In genomic region chr17:27879987-27880608, GRCh38 we compare ENCODE assay signal across 8 cellular contexts. TPM values are rescaled to one million over a fixed set of nuclear protein-coding genes. Genes with fewer than 3 reads are reported as not detected.
DNase-seq lines count a peak whose midpoint lies in the region; ATAC-seq and TF ChIP-seq lines count a peak whose summit lies in the region.

No MANE protein-coding gene starts in this region.

- ATAC-seq in activated CD4-positive, alpha-beta T cell treated with anti-CD3 and anti-CD28 coated beads for 36 hours, result peak; percentile 91
- no peak for ATAC-seq in HG03159 (IDR thresholded peaks at IDR 0.05; ENCODE audit: unreplicated experiment)

- no peak overlapping the region for H3K27ac Mint-ChIP-seq in activated CD4-positive, alpha-beta T cell treated with anti-CD3 and anti-CD28 coated beads for 36 hours

- intact Hi-C loops in activated CD4-positive, alpha-beta T cell treated with anti-CD3 and anti-CD28 coated beads for 36 hours (cut with DNase I, micrococcal nuclease), result loop anchor here (1.0 to 10.0 kb wide), 6 partner anchors 70 to 225 kb away; no protein-coding TSS in a partner anchor

- H3K4me3 Mint-ChIP-seq in activated CD4-positive, alpha-beta T cell treated with anti-CD3 and anti-CD28 coated beads for 36 hours, result no peak overlapping the region

- POLR2A ChIA-PET in HEK293T (lab: Yijun Ruan, JAX), result interaction anchor here (1.1 to 1.3 kb wide), 3 partner anchors 75 to 120 kb away, joined by 3 to 7 read pairs (median 7); no protein-coding TSS in a partner anchor
- POLR2A ChIA-PET in activated CD4-positive, alpha-beta T cell treated with anti-CD3 and anti-CD28 coated beads for 36 hours (lab: Charles Lee), result interaction anchor here (0.7 to 1.5 kb wide), 3 partner anchors 71 to 120 kb away, joined by 3 to 6 read pairs (median 4); no protein-coding TSS in a partner anchor

- no peaks in the 10 kb centered on the region for H3K27me3 Mint-ChIP-seq in activated CD4-positive, alpha-beta T cell treated with anti-CD3 and anti-CD28 coated beads for 36 hours

- CTCF ChIA-PET in HEK293T (lab: Yijun Ruan, JAX), result interaction anchor here (0.5 to 4.5 kb wide), 18 partner anchors 10 to 444 kb away, joined by 3 to 71 read pairs (median 3); no protein-coding TSS in a partner anchor
- CTCF ChIA-PET in activated CD4-positive, alpha-beta T cell treated with anti-CD3 and anti-CD28 coated beads for 36 hours (lab: Charles Lee), result interaction anchor here (0.6 to 9.8 kb wide), 39 partner anchors 10 to 454 kb away, joined by 3 to 320 read pairs (median 5); partner anchors contain the start of genes LYRM9 and NOS2

- H3K36me3 Mint-ChIP-seq in activated CD4-positive, alpha-beta T cell treated with anti-CD3 and anti-CD28 coated beads for 36 hours (ENCODE audit: low read depth), result no peaks in the 10 kb centered on the region

- H3K4me1 Mint-ChIP-seq in activated CD4-positive, alpha-beta T cell treated with anti-CD3 and anti-CD28 coated beads for 36 hours, result peaks cover 17% of the 10 kb centered on the region

- DNase-seq in DMS 273 treated with DMSO at 0.1 percent for 48 hours (lab: John Stamatoyannopoulos, UW) (peak; percentile 9), HEK293T (ENCODE audit: extremely low spot score) (peak; percentile 76), NCI-H345 (lab: John Stamatoyannopoulos, UW) (peak; percentile 78), cerebellum (ENCODE audit: low spot score) (peak; percentile 87), left kidney (ENCODE audit: low read depth, low spot score) (peak; percentile 91)
- peak; percentile 85 for DNase-seq in activated CD4-positive, alpha-beta T cell treated with anti-CD3 and anti-CD28 coated beads for 36 hours
- DNase-seq in stimulated activated CD4-positive, alpha-beta T cell treated with anti-CD3 and anti-CD28 coated beads, TNF-alpha, amount 100 ng/mL, for 24 hours (ENCODE audit: low read depth in 3 of 3), result peak; percentile 43 to 69 (median 43)

- H3K9me3 Mint-ChIP-seq in activated CD4-positive, alpha-beta T cell treated with anti-CD3 and anti-CD28 coated beads for 36 hours (ENCODE audit: low read depth), result no peaks in the 10 kb centered on the region

TF ChIP-seq in HEK293T, 16 proteins besides CTCF, POLR2A, EP300 and RAD21:
- no peak for TF ChIP-seq FOXM1 (IDR thresholded peaks at IDR 0.05; ENCODE audit: borderline replicate concordance)
- TF ChIP-seq SP1 (IDR thresholded peaks at IDR 0.05), result no peak
- no peak for TF ChIP-seq ZNF384 (IDR thresholded peaks at IDR 0.05)
- no peak for TF ChIP-seq FOXA1 (IDR thresholded peaks at IDR 0.05)
- no peak for TF ChIP-seq L3MBTL2 (conservative IDR thresholded peaks at IDR 0.05)
- TF ChIP-seq NFRKB (IDR thresholded peaks at IDR 0.05), result no peak
- TF ChIP-seq CTBP1 (IDR thresholded peaks at IDR 0.05; ENCODE audit: borderline replicate concordance), result no peak
- TF ChIP-seq HDGF (IDR thresholded peaks at IDR 0.05; ENCODE audit: borderline replicate concordance), result no peak
- no peak for TF ChIP-seq ELF4 (IDR thresholded peaks at IDR 0.05)
- TF ChIP-seq, protein P1, sequence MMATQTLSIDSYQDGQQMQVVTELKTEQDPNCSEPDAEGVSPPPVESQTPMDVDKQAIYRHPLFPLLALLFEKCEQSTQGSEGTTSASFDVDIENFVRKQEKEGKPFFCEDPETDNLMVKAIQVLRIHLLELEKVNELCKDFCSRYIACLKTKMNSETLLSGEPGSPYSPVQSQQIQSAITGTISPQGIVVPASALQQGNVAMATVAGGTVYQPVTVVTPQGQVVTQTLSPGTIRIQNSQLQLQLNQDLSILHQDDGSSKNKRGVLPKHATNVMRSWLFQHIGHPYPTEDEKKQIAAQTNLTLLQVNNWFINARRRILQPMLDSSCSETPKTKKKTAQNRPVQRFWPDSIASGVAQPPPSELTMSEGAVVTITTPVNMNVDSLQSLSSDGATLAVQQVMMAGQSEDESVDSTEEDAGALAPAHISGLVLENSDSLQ (IDR thresholded peaks at IDR 0.05), result no peak
- TF ChIP-seq FOXK2 (IDR thresholded peaks at IDR 0.05), result no peak
- no peak for TF ChIP-seq TARDBP (IDR thresholded peaks at IDR 0.05)
- TF ChIP-seq ARNT (IDR thresholded peaks at IDR 0.05), result no peak
- no peak for TF ChIP-seq SUZ12 (IDR thresholded peaks at IDR 0.05)
TF ChIP-seq in HEK293T: peak in this region for 0.

RNA-seq across cellular contexts. Expression of gene LYRM9, which starts 13.1 kb away (rescaled TPM):
- total RNA-seq in activated CD4-positive, alpha-beta T cell treated with anti-CD3 and anti-CD28 coated beads for 36 hours, result 1 to 10 TPM; 5.9 to 6.3 TPM
- total RNA-seq in cerebellum, result 12.4 TPM

Comparison
In these comparisons a context has a peak if more than half of its experiments do, and no peak if none do; other contexts are left out.
1. DNase-seq: peak in every context shown above with its lines; median percentile 91 in left kidney; 87 in cerebellum; 85 in activated CD4-positive, alpha-beta T cell treated with anti-CD3 and anti-CD28 coated beads for 36 hours; 78 in NCI-H345; 76 in HEK293T; 43 in stimulated activated CD4-positive, alpha-beta T cell treated with anti-CD3 and anti-CD28 coated beads, TNF-alpha, amount 100 ng/mL, for 24 hours; 9 in DMS 273 treated with DMSO at 0.1 percent for 48 hours.